27 cellular contexts compared by ENCODE assay signal in genomic region chr21:42271065-42271464, GRCh38. TPM values are rescaled to one million over a fixed set of nuclear protein-coding genes. Genes with fewer than 3 reads are reported as not detected.
"Had no signal": no experiment of that assay in that cellular context is flagged by ENCODE, and none has a peak within 500 bp of the region (broad histone marks: within the 10 kb centered on the region; RNA-seq: fewer than 3 reads in every experiment).

No MANE protein-coding gene starts in this region.

- H3K9me3 ChIP-seq: esophagus squamous epithelium, heart right ventricle, left ventricle myocardium inferior, lower lobe of right lung, ovary, sigmoid colon, thoracic aorta, tibial nerve, upper lobe of left lung had no signal

- H3K4me1 ChIP-seq: tibial nerve had no signal

- H3K9me3 Mint-ChIP-seq: immature natural killer cell; naive thymus-derived CD8-positive, alpha-beta T cell; nephron progenitor cell; stimulated activated memory B cell treated with anti-CD40 and anti-IgM and Interleukin-4, amounts not matched to agents 10 μg/mL and 1 μg/mL and 100 μg/mL, for 72 hours had no signal

- H3K36me3 ChIP-seq: ovary, thoracic aorta had no signal

- H3K4me3 ChIP-seq: coronary artery, esophagus squamous epithelium, heart right ventricle, left ventricle myocardium inferior, lower lobe of right lung, ovary, sigmoid colon, thoracic aorta, tibial nerve, upper lobe of left lung had no signal

- H3K27me3 ChIP-seq: heart right ventricle, ovary, sigmoid colon, tibial nerve, upper lobe of left lung had no signal

- ATAC-seq: heart right ventricle; left colon; lower lobe of right lung; naive thymus-derived CD8-positive, alpha-beta T cell; stimulated activated memory B cell treated with anti-CD40 and anti-IgM and Interleukin-4, amounts not matched to agents 10 μg/mL and 1 μg/mL and 100 μg/mL, for 72 hours; stimulated activated naive CD8-positive, alpha-beta T cell treated with anti-CD3 and anti-CD28 coated beads, Interleukin-15, Interleukin-2, amounts not matched to agents 100 U/mL and 50 U/mL, for 24 hours had no signal

- DNase-seq: dermis blood vessel endothelial cell; effector memory CD4-positive, alpha-beta T cell; erythroblast; esophagus squamous epithelium; foreskin melanocyte; glutamatergic neuron; heart right ventricle; hypothalamus; immature natural killer cell; islet precursor cell; kidney glomerular epithelial cell; left colon; left ventricle myocardium inferior; lower lobe of right lung; naive thymus-derived CD8-positive, alpha-beta T cell; nephron progenitor cell; nucleus accumbens; ovary; sigmoid colon; stimulated activated CD4-positive, alpha-beta T cell treated with anti-CD3 and anti-CD28 coated beads, Interleukin-4, amount 100 ng/mL, for 4 hours; stimulated activated naive CD8-positive, alpha-beta T cell treated with anti-CD3 and anti-CD28 coated beads, Interleukin-15, Interleukin-2, amounts not matched to agents 100 U/mL and 50 U/mL, for 24 hours; substantia nigra; upper lobe of left lung had no signal

- H3K27me3 Mint-ChIP-seq: naive thymus-derived CD8-positive, alpha-beta T cell; stimulated activated memory B cell treated with anti-CD40 and anti-IgM and Interleukin-4, amounts not matched to agents 10 μg/mL and 1 μg/mL and 100 μg/mL, for 72 hours had no signal

- H3K27ac Mint-ChIP-seq: immature natural killer cell; nephron progenitor cell; stimulated activated memory B cell treated with anti-CD40 and anti-IgM and Interleukin-4, amounts not matched to agents 10 μg/mL and 1 μg/mL and 100 μg/mL, for 72 hours had no signal

- H3K27ac ChIP-seq: coronary artery, esophagus squamous epithelium, heart right ventricle, left ventricle myocardium inferior, lower lobe of right lung, ovary, sigmoid colon, thoracic aorta had no signal

- H3K4me3 Mint-ChIP-seq: immature natural killer cell; naive thymus-derived CD8-positive, alpha-beta T cell; nephron progenitor cell; stimulated activated memory B cell treated with anti-CD40 and anti-IgM and Interleukin-4, amounts not matched to agents 10 μg/mL and 1 μg/mL and 100 μg/mL, for 72 hours had no signal

RNA-seq across cellular contexts. Expression of gene TFF3, which starts 44.1 kb away (rescaled TPM):
- total RNA-seq: naive thymus-derived CD8-positive, alpha-beta T cell had no signal
- polyA plus RNA-seq: immature natural killer cell; naive thymus-derived CD8-positive, alpha-beta T cell had no signal
